Comparison of ENCODE assay signal across 18 cellular contexts in genomic region chr2:82950148-82950547, GRCh38.
"Had no signal": no experiment of that assay in that cellular context is flagged by ENCODE, and none has a peak within 500 bp of the region (broad histone marks: within the 10 kb centered on the region; RNA-seq: fewer than 3 reads in every experiment).

No MANE protein-coding gene starts in this region.

- H3K36me3 Mint-ChIP-seq: activated naive CD4-positive, alpha-beta T cell treated with anti-CD3 and anti-CD28 coated beads, Interleukin-2, amount 50 U/mL, for 24 hours; brain had no signal

- ATAC-seq: gastroesophageal sphincter; left cardiac atrium; lower lobe of right lung; mucosa of descending colon; right lobe of liver; stimulated activated naive CD8-positive, alpha-beta T cell treated with anti-CD3 and anti-CD28 coated beads, Interleukin-15, amount 100 ng/mL, for 72 hours had no signal

- H3K4me3 Mint-ChIP-seq: activated naive CD4-positive, alpha-beta T cell treated with anti-CD3 and anti-CD28 coated beads, Interleukin-2, amount 50 U/mL, for 24 hours; brain; stimulated activated naive CD8-positive, alpha-beta T cell treated with anti-CD3 and anti-CD28 coated beads, Interleukin-15, amount 100 ng/mL, for 72 hours had no signal

- H3K4me1 Mint-ChIP-seq: activated naive CD4-positive, alpha-beta T cell treated with anti-CD3 and anti-CD28 coated beads, Interleukin-2, amount 50 U/mL, for 24 hours; brain; stimulated activated naive CD8-positive, alpha-beta T cell treated with anti-CD3 and anti-CD28 coated beads, Interleukin-15, amount 100 ng/mL, for 72 hours had no signal

- H3K27ac Mint-ChIP-seq: activated naive CD4-positive, alpha-beta T cell treated with anti-CD3 and anti-CD28 coated beads, Interleukin-2, amount 50 U/mL, for 24 hours; brain; stimulated activated naive CD8-positive, alpha-beta T cell treated with anti-CD3 and anti-CD28 coated beads, Interleukin-15, amount 100 ng/mL, for 72 hours had no signal

- H3K27me3 Mint-ChIP-seq: activated naive CD4-positive, alpha-beta T cell treated with anti-CD3 and anti-CD28 coated beads, Interleukin-2, amount 50 U/mL, for 24 hours; brain; stimulated activated naive CD8-positive, alpha-beta T cell treated with anti-CD3 and anti-CD28 coated beads, Interleukin-15, amount 100 ng/mL, for 72 hours had no signal

- DNase-seq: activated CD4-positive, alpha-beta T cell treated with anti-CD3 and anti-CD28 coated beads for 1 hour; activated CD4-positive, alpha-beta T cell treated with anti-CD3 and anti-CD28 coated beads, Interleukin-2, amount 50 U/mL, for 1 hour; activated gamma-delta T cell treated with Interleukin-2 at 50 U/mL for 16 hours; activated T-cell treated with anti-CD3 and anti-CD28 coated beads, Interleukin-2, amount 50 U/mL, for 1 hour; aorta; head of caudate nucleus; islet precursor cell; left cardiac atrium; mesendoderm; mucosa of descending colon; occipital lobe; right lobe of liver; stimulated activated CD4-positive, alpha-beta T cell treated with anti-CD3 and anti-CD28 coated beads, Interleukin-1b, Interleukin-23, amount 100 ng/mL, for 48 hours; stimulated activated naive CD8-positive, alpha-beta T cell treated with anti-CD3 and anti-CD28 coated beads, Interleukin-15, amount 100 ng/mL, for 72 hours had no signal
